8 cellular contexts compared by ENCODE assay signal in the genomic region with DNA sequence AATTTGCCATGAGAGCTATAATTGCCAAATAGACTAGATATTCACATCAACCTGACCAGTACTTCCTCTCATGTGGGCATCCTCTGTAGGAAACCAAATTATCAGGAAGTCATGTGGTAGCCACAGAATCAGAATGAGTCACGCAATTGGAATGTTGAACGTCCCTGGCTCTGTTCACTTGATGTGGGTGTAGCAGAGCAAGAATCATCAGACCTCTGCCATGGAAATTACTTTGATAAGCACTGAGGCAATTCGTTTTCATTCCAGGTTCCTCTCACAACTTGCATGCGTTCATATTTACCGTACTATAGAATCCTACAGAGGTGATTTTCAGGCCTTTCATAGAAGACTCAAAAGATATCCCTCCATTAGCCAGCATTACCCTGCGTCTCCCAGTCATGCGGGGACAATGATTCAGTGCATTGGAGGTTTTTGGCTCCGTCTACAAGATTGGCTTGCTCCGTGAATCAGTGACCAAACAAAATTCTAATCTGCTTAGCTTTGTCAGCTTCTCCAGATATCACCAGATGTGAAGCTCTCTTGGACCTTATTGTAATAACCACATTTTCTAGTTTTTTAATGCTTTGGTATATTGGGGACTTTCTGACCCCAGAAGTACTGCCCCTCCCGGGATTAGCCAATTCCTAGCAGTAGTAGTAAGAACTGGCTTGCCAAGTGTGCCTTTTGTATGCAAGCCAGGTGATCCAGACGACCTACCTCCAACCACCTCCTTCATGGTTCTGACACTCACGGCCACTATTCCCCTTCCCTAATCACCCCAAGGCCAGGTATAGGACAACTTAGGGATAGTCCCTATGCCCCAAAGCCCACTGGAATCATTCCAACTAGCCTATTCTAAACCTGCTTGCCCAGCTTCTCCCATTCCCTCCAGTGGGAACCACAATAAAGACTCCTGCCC.
DNase-seq lines count a peak whose midpoint lies in the region; ATAC-seq and TF ChIP-seq lines count a peak whose summit lies in the region.

No MANE protein-coding gene starts in this region.

- H3K4me3 ChIP-seq in HCT116 (replicated peaks in 1 of 2; ENCODE audit: low read depth in 1 of 2, low read length in 2 of 2): peak overlapping the region; percentile 0 to 55
- peak overlapping the region; percentile 39 for H3K4me3 ChIP-seq in PC-3 (ENCODE audit: low read length)
- peak overlapping the region; percentile 20 for H3K4me3 ChIP-seq in epithelial cell of proximal tubule (ENCODE audit: low read depth, low read length)
- H3K4me3 ChIP-seq in mucosa of stomach (ENCODE audit: low read length): peak overlapping the region; percentile 10

- H3K36me3 ChIP-seq in HCT116 (ENCODE audit: control insufficient read depth in 1 of 2, insufficient read depth in 2 of 2, low read length in 2 of 2) (no peaks in the 10 kb centered on the region), PC-3 (ENCODE audit: low read depth, low read length) (peaks cover 11% of the 10 kb centered on the region; the same call in 1 of the 2 replicates), mucosa of stomach (ENCODE audit: control insufficient read depth, insufficient read depth, low read length) (no peaks in the 10 kb centered on the region)

- ATAC-seq in HCT116 (peak; percentile 92), PC-3 (peak; percentile 96), GM19035 (IDR thresholded peaks at IDR 0.05; ENCODE audit: unreplicated experiment) (no peak), GM21825 (IDR thresholded peaks at IDR 0.05; ENCODE audit: unreplicated experiment) (no peak)
- no peak for ATAC-seq in stimulated activated naive CD8-positive, alpha-beta T cell treated with anti-CD3 and anti-CD28 coated beads, Interleukin-15, amount 100 ng/mL, for 72 hours

- CTCF ChIA-PET in HCT116 (lab: Charles Lee) (no interaction called here), PC-3 (lab: Charles Lee) (interaction anchor here (0.6 kb wide), 1 partner anchor 56 kb away, joined by 3 read pairs; no protein-coding TSS in a partner anchor)

- no peaks in the 10 kb centered on the region for H3K27me3 ChIP-seq in HCT116 (ENCODE audit: insufficient read depth, low read length)
- no peaks in the 10 kb centered on the region for H3K27me3 ChIP-seq in PC-3 (ENCODE audit: low read length)
- H3K27me3 ChIP-seq in mucosa of stomach (ENCODE audit: control insufficient read depth, insufficient read depth, low read length): no peaks in the 10 kb centered on the region

- RAD21 ChIA-PET in HCT116 (lab: Charles Lee; ENCODE audit: low non-redundant PET in 1 of 2, low total read pairs in 2 of 2, uncharacterized antibody in 2 of 2, unreplicated experiment in 2 of 2): interaction anchor here in 1 of 2 experiments (0.7 kb wide), 1 partner anchor 12 kb away, joined by 4 read pairs; no protein-coding TSS in a partner anchor

- H3K79me2 ChIP-seq in HCT116 (ENCODE audit: insufficient read depth, low read length) (no peaks in the 10 kb centered on the region), PC-3 (ENCODE audit: low read length) (no peaks in the 10 kb centered on the region)

- no peaks in the 10 kb centered on the region for H3K9me3 ChIP-seq in HCT116 (ENCODE audit: control insufficient read depth in 1 of 2, insufficient read depth in 1 of 2, low read depth in 1 of 2, low read length in 2 of 2)
- no peaks in the 10 kb centered on the region for H3K9me3 ChIP-seq in PC-3 (ENCODE audit: low read length)
- no peaks in the 10 kb centered on the region for H3K9me3 ChIP-seq in mucosa of stomach (ENCODE audit: control insufficient read depth, low read length)

- H3K27ac ChIP-seq in HCT116 (ENCODE audit: low read depth, low read length): peak overlapping the region; percentile 93
- H3K27ac ChIP-seq in PC-3 (ENCODE audit: low read length): peak overlapping the region; percentile 78

- no peak overlapping the region for H3K4me3 Mint-ChIP-seq in stimulated activated naive CD8-positive, alpha-beta T cell treated with anti-CD3 and anti-CD28 coated beads, Interleukin-15, amount 100 ng/mL, for 72 hours

- H3K4me1 Mint-ChIP-seq in stimulated activated naive CD8-positive, alpha-beta T cell treated with anti-CD3 and anti-CD28 coated beads, Interleukin-15, amount 100 ng/mL, for 72 hours: no peaks in the 10 kb centered on the region

- no peaks in the 10 kb centered on the region for H3K9me2 ChIP-seq in HCT116 (ENCODE audit: insufficient read depth)
- H3K9me2 ChIP-seq in PC-3 (replicated peaks; ENCODE audit: low read length): no peaks in the 10 kb centered on the region

- TF ChIP-seq POLR2A in HCT116 (IDR thresholded peaks at IDR 0.05; ENCODE audit: borderline replicate concordance, extremely low read depth, insufficient read depth, insufficient read length): no peak

- TF ChIP-seq CTCF in HCT116 (IDR thresholded peaks at IDR 0.05 in 2 of 3, conservative IDR thresholded peaks at IDR 0.05 in 1 of 3; ENCODE audit: borderline replicate concordance in 1 of 3, insufficient read depth in 1 of 3, low read depth in 2 of 3, low read length in 2 of 3) (no peak), PC-3 (conservative IDR thresholded peaks at IDR 0.05; ENCODE audit: low read depth, low read length) (no peak), epithelial cell of proximal tubule (conservative IDR thresholded peaks at IDR 0.05; ENCODE audit: low read depth, low read length) (no peak)

- H3K4me2 ChIP-seq in HCT116 (ENCODE audit: low read length) (peak overlapping the region; percentile 84), PC-3 (ENCODE audit: low read length) (peak overlapping the region; percentile 77)

- peaks cover 48 to 50% of the 10 kb centered on the region in 2 experiments for H3K4me1 ChIP-seq in HCT116 (ENCODE audit: control insufficient read depth in 1 of 2, insufficient read depth in 2 of 2, low read length in 2 of 2)
- peaks cover 42% of the 10 kb centered on the region for H3K4me1 ChIP-seq in PC-3 (ENCODE audit: insufficient read depth, low read length)
- H3K4me1 ChIP-seq in mucosa of stomach (ENCODE audit: control insufficient read depth, insufficient read depth, low read length): peaks cover 39% of the 10 kb centered on the region

- DNase-seq in HCT116 (ENCODE audit: low read depth, low spot score) (peak; percentile 91), PC-3 (peak; percentile 98), epithelial cell of proximal tubule (ENCODE audit: low read depth) (peak; percentile 95)
- DNase-seq in activated naive CD4-positive, alpha-beta T cell treated with anti-CD3 and anti-CD28 coated beads, Interleukin-2, amount 50 U/mL, for 16 hours: no peak
- DNase-seq in stimulated activated naive CD8-positive, alpha-beta T cell treated with anti-CD3 and anti-CD28 coated beads, Interleukin-15, amount 100 ng/mL, for 72 hours: no peak

- peak; percentile 19; the same call in 1 of the 2 replicates for TF ChIP-seq RAD21 in HCT116 (IDR thresholded peaks at IDR 0.05; ENCODE audit: low read depth)

- BruUV-seq in HCT116 (replicated peaks; lab: Mats Ljungman, UMichigan) (TSS peak; percentile 65), PC-3 (replicated peaks; lab: Mats Ljungman, UMichigan) (TSS peak; percentile 52)

- intact Hi-C loops in HCT116 (cut with micrococcal nuclease) (loop anchor here (2.0 kb wide), 1 partner anchor 92 kb away; no protein-coding TSS in a partner anchor), PC-3 (cut with micrococcal nuclease) (loop anchor here (1.0 to 5.0 kb wide), 5 partner anchors 93 to 241 kb away; partner anchors contain the start of gene KICS2)

- no peaks in the 10 kb centered on the region for H3K27me3 Mint-ChIP-seq in stimulated activated naive CD8-positive, alpha-beta T cell treated with anti-CD3 and anti-CD28 coated beads, Interleukin-15, amount 100 ng/mL, for 72 hours

- H4K20me1 ChIP-seq in HCT116 (ENCODE audit: insufficient read depth) (no peaks in the 10 kb centered on the region), PC-3 (ENCODE audit: low read length) (no peaks in the 10 kb centered on the region)

- H3K27ac Mint-ChIP-seq in stimulated activated naive CD8-positive, alpha-beta T cell treated with anti-CD3 and anti-CD28 coated beads, Interleukin-15, amount 100 ng/mL, for 72 hours: no peak overlapping the region

- H3K9ac ChIP-seq in HCT116 (ENCODE audit: low read length) (peak overlapping the region; percentile 57), PC-3 (ENCODE audit: low read length) (peak overlapping the region; percentile 12; the same call in 1 of the 2 replicates), mucosa of stomach (ENCODE audit: low read length) (peak overlapping the region; percentile 45)

- H2AFZ ChIP-seq in HCT116 (ENCODE audit: low read depth, low read length, poor library complexity, severe bottlenecking): no peak overlapping the region
- H2AFZ ChIP-seq in PC-3 (ENCODE audit: low read length): peak overlapping the region; percentile 55

- no peaks in the 10 kb centered on the region for H3K9me3 Mint-ChIP-seq in stimulated activated naive CD8-positive, alpha-beta T cell treated with anti-CD3 and anti-CD28 coated beads, Interleukin-15, amount 100 ng/mL, for 72 hours

- POLR2A ChIA-PET in HCT116 (lab: Charles Lee): interaction anchor here (0.7 to 1.2 kb wide), 2 partner anchors 10 to 134 kb away, joined by 3 read pairs; partner anchors contain the start of gene KICS2
- POLR2A ChIA-PET in PC-3 (lab: Charles Lee; ENCODE audit: unreplicated experiment): interaction anchor here (0.6 to 1.5 kb wide), 4 partner anchors 15 to 245 kb away, joined by 3 to 8 read pairs (median 5); partner anchors contain the start of gene SRGAP1

- peaks cover 9% of the 10 kb centered on the region for H3F3A ChIP-seq in PC-3 (ENCODE audit: low read length, unreplicated experiment)

TF ChIP-seq in HCT116, 20 proteins besides CTCF, POLR2A, EP300 and RAD21 (continues in another document):
- TF ChIP-seq, protein P1, sequence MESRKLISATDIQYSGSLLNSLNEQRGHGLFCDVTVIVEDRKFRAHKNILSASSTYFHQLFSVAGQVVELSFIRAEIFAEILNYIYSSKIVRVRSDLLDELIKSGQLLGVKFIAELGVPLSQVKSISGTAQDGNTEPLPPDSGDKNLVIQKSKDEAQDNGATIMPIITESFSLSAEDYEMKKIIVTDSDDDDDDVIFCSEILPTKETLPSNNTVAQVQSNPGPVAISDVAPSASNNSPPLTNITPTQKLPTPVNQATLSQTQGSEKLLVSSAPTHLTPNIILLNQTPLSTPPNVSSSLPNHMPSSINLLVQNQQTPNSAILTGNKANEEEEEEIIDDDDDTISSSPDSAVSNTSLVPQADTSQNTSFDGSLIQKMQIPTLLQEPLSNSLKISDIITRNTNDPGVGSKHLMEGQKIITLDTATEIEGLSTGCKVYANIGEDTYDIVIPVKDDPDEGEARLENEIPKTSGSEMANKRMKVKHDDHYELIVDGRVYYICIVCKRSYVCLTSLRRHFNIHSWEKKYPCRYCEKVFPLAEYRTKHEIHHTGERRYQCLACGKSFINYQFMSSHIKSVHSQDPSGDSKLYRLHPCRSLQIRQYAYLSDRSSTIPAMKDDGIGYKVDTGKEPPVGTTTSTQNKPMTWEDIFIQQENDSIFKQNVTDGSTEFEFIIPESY (IDR thresholded peaks at IDR 0.05; ENCODE audit: extremely low read depth, insufficient replicate concordance, low read length): no peak
- peak; percentile 29; the same call in 1 of the 2 replicates for TF ChIP-seq ELF1 (IDR thresholded peaks at IDR 0.05; ENCODE audit: borderline replicate concordance, low read depth)
- TF ChIP-seq CEBPB (IDR thresholded peaks at IDR 0.05; ENCODE audit: low read depth): peak; percentile 54; the same call in 1 of the 2 replicates
- no peak for TF ChIP-seq YY1 (IDR thresholded peaks at IDR 0.05; ENCODE audit: extremely low read depth, insufficient replicate concordance, low read depth, low read length)
- TF ChIP-seq EGR1 (IDR thresholded peaks at IDR 0.05; ENCODE audit: low read depth): peak; percentile 55; the same call in 1 of the 2 replicates

Comparison
In these comparisons a context has a peak if more than half of its experiments do, and no peak if none do; other contexts are left out.
1. ATAC-seq: peak in HCT116 (single experiment) and PC-3 (single experiment); none in stimulated activated naive CD8-positive, alpha-beta T cell treated with anti-CD3 and anti-CD28 coated beads, Interleukin-15, amount 100 ng/mL, for 72 hours (single experiment), GM19035 (single experiment) and GM21825 (single experiment).
2. DNase-seq: peak in HCT116 (single experiment), PC-3 (single experiment) and epithelial cell of proximal tubule (single experiment); none in activated naive CD4-positive, alpha-beta T cell treated with anti-CD3 and anti-CD28 coated beads, Interleukin-2, amount 50 U/mL, for 16 hours (single experiment) and stimulated activated naive CD8-positive, alpha-beta T cell treated with anti-CD3 and anti-CD28 coated beads, Interleukin-15, amount 100 ng/mL, for 72 hours (0 of 2).
3. Peak in every context shown above with its lines, with median percentiles within 50 percentile points of each other: H3K4me3 ChIP-seq and H3K9ac ChIP-seq.